In genomic region chr6:44061375-44062104, GRCh38 we compare ENCODE assay signal across 15 cellular contexts.
DNase-seq lines count a peak whose midpoint lies in the region; ATAC-seq and TF ChIP-seq lines count a peak whose summit lies in the region.
"Had no signal": no experiment of that assay in that cellular context is flagged by ENCODE, and none has a peak within 500 bp of the region (broad histone marks: within the 10 kb centered on the region; RNA-seq: fewer than 3 reads in every experiment).

No MANE protein-coding gene starts in this region.

- no peak for ATAC-seq in activated T-helper 17 cell treated with anti-CD3 and anti-CD28 coated beads, Interleukin-2, amount 50 U/mL, for 72 hours (replicated peaks)
- ATAC-seq in gastrocnemius medialis = peak in 1 of 2 donors; percentile 17
- ATAC-seq: activated CD8-positive, alpha-beta T cell treated with anti-CD3 and anti-CD28 coated beads, Interleukin-2, amount 10 ng/mL, durations not matched to agents 7 days and 5 days; stimulated activated naive CD8-positive, alpha-beta T cell treated with anti-CD3 and anti-CD28 coated beads, Interleukin-15, amount 100 ng/mL, for 72 hours had no signal

- no peaks in the 10 kb centered on the region for H3K27me3 ChIP-seq in gastrocnemius medialis
- H3K27me3 ChIP-seq: Peyer's patch had no signal

- H3K36me3 Mint-ChIP-seq in activated T-helper 17 cell treated with anti-CD3 and anti-CD28 coated beads, Interleukin-2, amount 50 U/mL, for 72 hours (ENCODE audit: low read depth) = no peaks in the 10 kb centered on the region
- no peaks in the 10 kb centered on the region for H3K36me3 Mint-ChIP-seq in activated T-helper 2 cell treated with anti-CD3 and anti-CD28 coated beads, Interferon-gamma antibody, Interleukin-2, Interleukin-4, amounts not matched to agents 10 μg/mL and 5 μg/mL and 100 μg/mL, durations not matched to agents 14 hours and 24 hours and 36 hours (ENCODE audit: low read depth)

- no peak for TF ChIP-seq CTCF in fibroblast of mammary gland (conservative IDR thresholded peaks at IDR 0.05; ENCODE audit: control insufficient read depth, insufficient read depth, low read depth, low read length)
- no peak for TF ChIP-seq CTCF in gastrocnemius medialis (IDR thresholded peaks at IDR 0.05 in 4 of 5, conservative IDR thresholded peaks at IDR 0.05 in 1 of 5)

- in situ Hi-C loops in gastrocnemius medialis (cut with MboI; ENCODE audit: low sequenced_read_pairs in 4 of 4) = no loop called here

- peaks cover 31 to 44% of the 10 kb centered on the region in 2 donors for H3K4me1 ChIP-seq in gastrocnemius medialis

- H3K27me3 Mint-ChIP-seq in activated T-helper 17 cell treated with anti-CD3 and anti-CD28 coated beads, Interleukin-2, amount 50 U/mL, for 72 hours = peaks cover 3% of the 10 kb centered on the region
- no peaks in the 10 kb centered on the region for H3K27me3 Mint-ChIP-seq in activated T-helper 2 cell treated with anti-CD3 and anti-CD28 coated beads, Interferon-gamma antibody, Interleukin-2, Interleukin-4, amounts not matched to agents 10 μg/mL and 5 μg/mL and 100 μg/mL, durations not matched to agents 14 hours and 24 hours and 36 hours (ENCODE audit: low read depth)

- DNase-seq in EL (peak; percentile 69), fibroblast of mammary gland (ENCODE audit: low read depth) (peak; percentile 76), gastrocnemius medialis (no peak), HK-2 (ENCODE audit: unreplicated experiment) (no peak), NCI-H1092 treated with DMSO at 0.1 percent for 48 hours (lab: John Stamatoyannopoulos, UW) (no peak)
- DNase-seq in activated T-helper 2 cell treated with anti-CD3 and anti-CD28 coated beads, Interferon-gamma antibody, Interleukin-2, Interleukin-4, amounts not matched to agents 10 μg/mL and 5 μg/mL and 100 μg/mL, durations not matched to agents 14 hours and 24 hours and 36 hours (ENCODE audit: low spot score) = no peak
- DNase-seq in central memory CD4-positive, alpha-beta T cell = no peak
- DNase-seq: activated CD8-positive, alpha-beta T cell treated with anti-CD3 and anti-CD28 coated beads, Interleukin-2, amount 10 ng/mL, durations not matched to agents 7 days and 5 days; kidney glomerular epithelial cell; NCI-H1417; NCI-H510A treated with DMSO at 0.1 percent for 48 hours; Peyer's patch; stimulated activated naive CD8-positive, alpha-beta T cell treated with anti-CD3 and anti-CD28 coated beads, Interleukin-15, amount 100 ng/mL, for 72 hours; T1000 had no signal

- peak overlapping the region; percentile 71 to 81 (median 80) for H3K27ac ChIP-seq in gastrocnemius medialis

- H3K27ac Mint-ChIP-seq in activated T-helper 17 cell treated with anti-CD3 and anti-CD28 coated beads, Interleukin-2, amount 50 U/mL, for 72 hours = peak overlapping the region; percentile 55
- H3K27ac Mint-ChIP-seq in activated T-helper 2 cell treated with anti-CD3 and anti-CD28 coated beads, Interferon-gamma antibody, Interleukin-2, Interleukin-4, amounts not matched to agents 10 μg/mL and 5 μg/mL and 100 μg/mL, durations not matched to agents 14 hours and 24 hours and 36 hours = no peak overlapping the region
- H3K27ac Mint-ChIP-seq: activated CD8-positive, alpha-beta T cell treated with anti-CD3 and anti-CD28 coated beads, Interleukin-2, amount 10 ng/mL, durations not matched to agents 7 days and 5 days had no signal

- H3K4me3 ChIP-seq in fibroblast of mammary gland (ENCODE audit: control insufficient read depth, low read depth, low read length) (no peak overlapping the region), gastrocnemius medialis (no peak overlapping the region)
- H3K4me3 ChIP-seq: Peyer's patch had no signal

- no peaks in the 10 kb centered on the region for H3K36me3 ChIP-seq in gastrocnemius medialis
- H3K36me3 ChIP-seq: Peyer's patch had no signal

- H3K9me3 ChIP-seq in gastrocnemius medialis = no peaks in the 10 kb centered on the region

- intact Hi-C loops in gastrocnemius medialis (cut with DNase I; ENCODE audit: low total_unique reads) = no loop called here
- intact Hi-C loops in activated T-helper 2 cell treated with anti-CD3 and anti-CD28 coated beads, Interferon-gamma antibody, Interleukin-2, Interleukin-4, amounts not matched to agents 10 μg/mL and 5 μg/mL and 100 μg/mL, durations not matched to agents 14 hours and 24 hours and 36 hours (cut with micrococcal nuclease) = no loop called here

- H3K4me1 Mint-ChIP-seq in activated T-helper 17 cell treated with anti-CD3 and anti-CD28 coated beads, Interleukin-2, amount 50 U/mL, for 72 hours = peaks cover 10% of the 10 kb centered on the region
- H3K4me1 Mint-ChIP-seq in activated T-helper 2 cell treated with anti-CD3 and anti-CD28 coated beads, Interferon-gamma antibody, Interleukin-2, Interleukin-4, amounts not matched to agents 10 μg/mL and 5 μg/mL and 100 μg/mL, durations not matched to agents 14 hours and 24 hours and 36 hours (ENCODE audit: low read depth) = peaks cover 24% of the 10 kb centered on the region

- no peaks in the 10 kb centered on the region for H3K9me3 Mint-ChIP-seq in activated T-helper 17 cell treated with anti-CD3 and anti-CD28 coated beads, Interleukin-2, amount 50 U/mL, for 72 hours
- H3K9me3 Mint-ChIP-seq in activated T-helper 2 cell treated with anti-CD3 and anti-CD28 coated beads, Interferon-gamma antibody, Interleukin-2, Interleukin-4, amounts not matched to agents 10 μg/mL and 5 μg/mL and 100 μg/mL, durations not matched to agents 14 hours and 24 hours and 36 hours = no peaks in the 10 kb centered on the region

- no peak for TF ChIP-seq POLR2A in gastrocnemius medialis (IDR thresholded peaks at IDR 0.05)

- H3K4me3 Mint-ChIP-seq in activated T-helper 17 cell treated with anti-CD3 and anti-CD28 coated beads, Interleukin-2, amount 50 U/mL, for 72 hours = no peak overlapping the region
- no peak overlapping the region for H3K4me3 Mint-ChIP-seq in activated T-helper 2 cell treated with anti-CD3 and anti-CD28 coated beads, Interferon-gamma antibody, Interleukin-2, Interleukin-4, amounts not matched to agents 10 μg/mL and 5 μg/mL and 100 μg/mL, durations not matched to agents 14 hours and 24 hours and 36 hours (ENCODE audit: low read depth)
- H3K4me3 Mint-ChIP-seq: activated CD8-positive, alpha-beta T cell treated with anti-CD3 and anti-CD28 coated beads, Interleukin-2, amount 10 ng/mL, durations not matched to agents 7 days and 5 days; stimulated activated naive CD8-positive, alpha-beta T cell treated with anti-CD3 and anti-CD28 coated beads, Interleukin-15, amount 100 ng/mL, for 72 hours had no signal

Comparison
In these comparisons a context has a peak if more than half of its experiments do, and no peak if none do; other contexts are left out.
1. DNase-seq: peak in EL (single experiment) and fibroblast of mammary gland (single experiment); none in gastrocnemius medialis (0 of 2), activated T-helper 2 cell treated with anti-CD3 and anti-CD28 coated beads, Interferon-gamma antibody, Interleukin-2, Interleukin-4, amounts not matched to agents 10 μg/mL and 5 μg/mL and 100 μg/mL, durations not matched to agents 14 hours and 24 hours and 36 hours (single experiment), HK-2 (single experiment), central memory CD4-positive, alpha-beta T cell (single experiment) and NCI-H1092 treated with DMSO at 0.1 percent for 48 hours (single experiment).